8 cellular contexts compared by ENCODE assay signal in the genomic region with DNA sequence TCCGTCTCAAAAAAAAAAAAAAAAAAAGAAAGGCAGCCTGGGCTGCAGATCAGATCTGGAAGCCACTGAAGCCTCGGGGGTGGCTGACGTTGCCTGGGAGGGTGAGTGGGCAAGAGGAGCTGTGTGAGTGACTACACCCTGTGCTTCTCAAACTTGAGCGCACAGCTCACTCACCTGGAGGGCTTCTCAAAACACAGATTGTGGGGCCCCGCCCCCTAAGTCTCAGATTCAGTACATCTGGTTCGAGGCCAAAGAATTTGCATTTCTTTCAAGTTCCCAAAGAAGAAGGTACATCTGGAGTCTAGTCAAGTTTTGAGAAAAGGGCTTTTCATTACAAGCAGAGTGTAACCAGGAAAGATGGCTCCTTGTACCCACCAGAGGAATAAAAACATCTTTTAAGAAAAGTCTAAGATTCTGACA.
DNase-seq lines count a peak whose midpoint lies in the region; ATAC-seq and TF ChIP-seq lines count a peak whose summit lies in the region.

No MANE protein-coding gene starts in this region.

- DNase-seq in GM12865 (ENCODE audit: low read depth), result peak; percentile 93
- peak; percentile 75 for DNase-seq in germinal center (ENCODE audit: low spot score)
- no peak for DNase-seq in T-helper 9 cell
- no peak for DNase-seq in smooth muscle cell (lab: John Stamatoyannopoulos, UW; ENCODE audit: unreplicated experiment)
- DNase-seq in body of pancreas, result no peak
- DNase-seq in NCI-H2227 (lab: John Stamatoyannopoulos, UW; ENCODE audit: unreplicated experiment), result no peak

- intact Hi-C loops in body of pancreas (cut with DNase I), result loop anchor here (10.0 kb wide), 1 partner anchor 610 kb away; no protein-coding TSS in a partner anchor

- H3K27ac ChIP-seq in smooth muscle cell (ENCODE audit: low read depth), result no peak overlapping the region
- H3K27ac ChIP-seq in body of pancreas, result no peak overlapping the region

- no peaks in the 10 kb centered on the region for H3K79me2 ChIP-seq in smooth muscle cell (ENCODE audit: low read depth)

- 71% methylated on average over 5 of the region's 6 CpGs for WGBS in smooth muscle cell (ENCODE audit: low lambda C conversion rate)
- 56 to 71% methylated on average over 6 of the region's 6 CpGs for WGBS in body of pancreas, 2 donors

- H4K20me1 ChIP-seq in smooth muscle cell (ENCODE audit: low read depth), result no peaks in the 10 kb centered on the region

- H3K9me3 ChIP-seq in smooth muscle cell (replicated peaks; ENCODE audit: low read depth) (no peaks in the 10 kb centered on the region), body of pancreas (no peaks in the 10 kb centered on the region)

- H3K4me1 ChIP-seq in smooth muscle cell (ENCODE audit: low read depth) (no peaks in the 10 kb centered on the region), body of pancreas (peaks cover 6% of the 10 kb centered on the region)

- no peaks in the 10 kb centered on the region for H3K27me3 ChIP-seq in smooth muscle cell (ENCODE audit: low read depth)
- H3K27me3 ChIP-seq in body of pancreas, result no peaks in the 10 kb centered on the region

- TF ChIP-seq CTCF in GM12865 (IDR thresholded peaks at IDR 0.05; ENCODE audit: insufficient read depth, low read depth, low read length, missing control alignments) (no peak), smooth muscle cell (IDR thresholded peaks at IDR 0.05; ENCODE audit: borderline replicate concordance, insufficient read depth, poor library complexity, severe bottlenecking) (no peak), body of pancreas (IDR thresholded peaks at IDR 0.05) (no peak)

- H3K9ac ChIP-seq in smooth muscle cell (ENCODE audit: low read depth), result no peak overlapping the region

- peak; percentile 82 for ATAC-seq in GM21526 (IDR thresholded peaks at IDR 0.05; ENCODE audit: low FRiP score, unreplicated experiment)
- ATAC-seq in HG03575 (IDR thresholded peaks at IDR 0.05; ENCODE audit: extremely low read depth, insufficient number of reproducible peaks, low FRiP score, unreplicated experiment), result peak; percentile 77
- no peak for ATAC-seq in body of pancreas

- H3K4me2 ChIP-seq in smooth muscle cell, result no peak overlapping the region

- H3K4me3 ChIP-seq in GM12865 (ENCODE audit: low read depth, low read length), result peak overlapping the region; percentile 41
- no peak overlapping the region for H3K4me3 ChIP-seq in smooth muscle cell
- no peak overlapping the region for H3K4me3 ChIP-seq in body of pancreas

- no peaks in the 10 kb centered on the region for H3K36me3 ChIP-seq in smooth muscle cell (ENCODE audit: low read depth)
- no peaks in the 10 kb centered on the region for H3K36me3 ChIP-seq in body of pancreas (replicated peaks in 1 of 2; ENCODE audit: insufficient read depth in 1 of 2, low read depth in 2 of 2)

- no peak for TF ChIP-seq POLR2A in body of pancreas (IDR thresholded peaks at IDR 0.05)

- H2AFZ ChIP-seq in smooth muscle cell (ENCODE audit: low read depth), result no peak overlapping the region

- no peaks in the 10 kb centered on the region for H3F3A ChIP-seq in smooth muscle cell (ENCODE audit: low read depth)

Comparison
In these comparisons a context has a peak if more than half of its experiments do, and no peak if none do; other contexts are left out.
1. DNase-seq: peak in GM12865 (single experiment) and germinal center (single experiment); none in T-helper 9 cell (single experiment), smooth muscle cell (single experiment), body of pancreas (0 of 4) and NCI-H2227 (single experiment).